Comparison of ENCODE assay signal across 26 cellular contexts in genomic region chr11:75051043-75051442, GRCh38. TPM values are rescaled to one million over a fixed set of nuclear protein-coding genes. Genes with fewer than 3 reads are reported as not detected.
"Had no signal": no experiment of that assay in that cellular context is flagged by ENCODE, and none has a peak within 500 bp of the region (broad histone marks: within the 10 kb centered on the region; RNA-seq: fewer than 3 reads in every experiment).

No MANE protein-coding gene starts in this region.

- H3K4me3 Mint-ChIP-seq: activated B cell treated with CpG ODN at 0.5 μM for 24 hours; activated CD4-positive, alpha-beta T cell treated with anti-CD3 and anti-CD28 coated beads, Interleukin-2, amount 10 ng/mL, durations not matched to agents 7 days and 5 days; activated naive CD8-positive, alpha-beta T cell; activated T-cell treated with anti-CD3 and anti-CD28 coated beads, Interleukin-2, amount 50 U/mL, for 72 hours; memory B cell; natural killer cell treated with Interleukin-12 subunit alpha and Interleukin-12 subunit beta and Interleukin-15 and Interleukin-18, amount 100 ng/mL, for 72 hours; stimulated activated naive CD8-positive, alpha-beta T cell treated with anti-CD3 and anti-CD28 coated beads, Interleukin-15, Interleukin-2, amounts not matched to agents 100 ng/mL and 50 ng/mL, for 24 hours had no signal

- H3K9me3 Mint-ChIP-seq: natural killer cell treated with Interleukin-12 subunit alpha and Interleukin-12 subunit beta and Interleukin-15 and Interleukin-18, amount 100 ng/mL, for 72 hours had no signal

- H3K4me3 ChIP-seq: esophagus squamous epithelium, left ventricle myocardium inferior, smooth muscle cell, suprapubic skin, upper lobe of left lung had no signal

- H3K27me3 Mint-ChIP-seq: activated B cell treated with CpG ODN at 0.5 μM for 24 hours had no signal

- DNase-seq: activated B cell treated with CpG ODN at 0.5 μM for 24 hours; activated CD4-positive, alpha-beta T cell treated with anti-CD3 and anti-CD28 coated beads, Interleukin-2, amount 10 ng/mL, durations not matched to agents 7 days and 5 days; activated CD8-positive, alpha-beta memory T cell treated with anti-CD3 and anti-CD28 coated beads, Interleukin-2, amount 50 U/mL, for 48 hours; activated gamma-delta T cell; activated T-cell treated with anti-CD3 and anti-CD28 coated beads, Interleukin-2, amount 50 U/mL, for 72 hours; amniotic stem cell; caudate nucleus; esophagus squamous epithelium; hippocampal formation; kidney; left ventricle myocardium inferior; right cardiac atrium; stimulated activated CD4-positive, alpha-beta T cell treated with anti-CD3 and anti-CD28 coated beads, Interleukin-4, amount 100 ng/mL, for 4 hours; stimulated activated CD8-positive, alpha-beta memory T cell treated with anti-CD3 and anti-CD28 coated beads, Interleukin-4, amount 100 ng/mL, for 48 hours; T-helper 2 cell; upper lobe of left lung had no signal

- H3K27ac Mint-ChIP-seq: activated CD4-positive, alpha-beta T cell treated with anti-CD3 and anti-CD28 coated beads, Interleukin-2, amount 10 ng/mL, durations not matched to agents 7 days and 5 days; activated naive CD8-positive, alpha-beta T cell; activated T-cell treated with anti-CD3 and anti-CD28 coated beads, Interleukin-2, amount 50 U/mL, for 72 hours; natural killer cell treated with Interleukin-12 subunit alpha and Interleukin-12 subunit beta and Interleukin-15 and Interleukin-18, amount 100 ng/mL, for 72 hours; stimulated activated naive CD8-positive, alpha-beta T cell treated with anti-CD3 and anti-CD28 coated beads, Interleukin-15, Interleukin-2, amounts not matched to agents 100 ng/mL and 50 ng/mL, for 24 hours had no signal

- ATAC-seq: activated T-cell treated with anti-CD3 and anti-CD28 coated beads, Interleukin-2, amount 50 U/mL, for 72 hours; natural killer cell treated with Interleukin-12 subunit alpha and Interleukin-12 subunit beta and Interleukin-15 and Interleukin-18, amount 100 ng/mL, for 72 hours; right cardiac atrium had no signal

- H3K4me1 Mint-ChIP-seq: activated CD4-positive, alpha-beta T cell treated with anti-CD3 and anti-CD28 coated beads, Interleukin-2, amount 10 ng/mL, durations not matched to agents 7 days and 5 days had no signal

RNA-seq across cellular contexts. Expression of gene OR2AT4, which starts 45.6 kb away (rescaled TPM):
- total RNA-seq: activated B cell treated with CpG ODN at 0.5 μM for 24 hours; activated CD4-positive, alpha-beta T cell treated with anti-CD3 and anti-CD28 coated beads, Interleukin-2, amount 10 ng/mL, durations not matched to agents 7 days and 5 days; activated T-cell treated with anti-CD3 and anti-CD28 coated beads, Interleukin-2, amount 50 U/mL, for 72 hours; endothelial cell of umbilical vein; esophagus squamous epithelium; fibroblast of villous mesenchyme; glomerular endothelial cell; kidney; left ventricle myocardium inferior; natural killer cell treated with Interleukin-12 subunit alpha and Interleukin-12 subunit beta and Interleukin-15 and Interleukin-18, amount 100 ng/mL, for 72 hours; posterior vena cava; right cardiac atrium; smooth muscle cell; suprapubic skin; upper lobe of left lung had no signal
